ENCODE assay signal across 9 cellular contexts in genomic region chr6:167683028-167683862, GRCh38.
DNase-seq lines count a peak whose midpoint lies in the region; ATAC-seq, FAIRE-seq and TF ChIP-seq lines count a peak whose summit lies in the region.
"Had no signal": no experiment of that assay in that cellular context is flagged by ENCODE, and none has a peak within 500 bp of the region (broad histone marks: within the 10 kb centered on the region; RNA-seq: fewer than 3 reads in every experiment).

No MANE protein-coding gene starts in this region.

- peak; percentile 99 for FAIRE-seq in endothelial cell of umbilical vein (lab: Jason Lieb, UNC)

- dilution Hi-C loops in endothelial cell of umbilical vein (cut with MboI; ENCODE audit: extremely low pct_ligation_motif_present, low sequenced_read_pairs), result no loop called here

- no peak overlapping the region for H3K27ac ChIP-seq in PC-9
- peak overlapping the region; percentile 76 for H3K27ac ChIP-seq in endothelial cell of umbilical vein (ENCODE audit: insufficient read depth, low read depth, low read length)
- peak overlapping the region; percentile 50 to 74 for H3K27ac ChIP-seq in lung (ENCODE audit: low read depth in 1 of 2, low read length in 1 of 2)
- peak overlapping the region; percentile 88 for H3K27ac ChIP-seq in temporal lobe (ENCODE audit: low read depth, low read length)
- H3K27ac ChIP-seq in WERI-Rb-1, result no peak overlapping the region

- no peaks in the 10 kb centered on the region for H4K20me1 ChIP-seq in PC-9 (ENCODE audit: insufficient read depth)
- no peaks in the 10 kb centered on the region for H4K20me1 ChIP-seq in endothelial cell of umbilical vein (replicated peaks; ENCODE audit: control insufficient read depth, extremely low read depth, insufficient read depth, low read length)

- H3K9me3 ChIP-seq in PC-9 (ENCODE audit: insufficient read depth, low read depth), result no peaks in the 10 kb centered on the region
- H3K9me3 ChIP-seq in endothelial cell of umbilical vein (replicated peaks; ENCODE audit: control insufficient read depth, insufficient read depth, low read length), result no peaks in the 10 kb centered on the region
- H3K9me3 ChIP-seq in lung (ENCODE audit: control insufficient read depth in 2 of 2, insufficient read depth in 1 of 2, low read length in 1 of 2), result peaks cover 0 to 2% of the 10 kb centered on the region in 2 donors
- H3K9me3 ChIP-seq in WERI-Rb-1 (ENCODE audit: severe bottlenecking), result no peaks in the 10 kb centered on the region

- no peak overlapping the region for H3K4me3 Mint-ChIP-seq in activated CD4-positive, alpha-beta memory T cell treated with anti-CD3 and anti-CD28 coated beads for 36 hours

- POLR2A ChIA-PET in PC-9 (lab: Charles Lee; ENCODE audit: unreplicated experiment) (no interaction called here), endothelial cell of umbilical vein (lab: Charles Lee) (no interaction called here)
- POLR2A ChIA-PET in activated CD4-positive, alpha-beta memory T cell treated with anti-CD3 and anti-CD28 coated beads for 36 hours (lab: Charles Lee), result no interaction called here

- no peaks in the 10 kb centered on the region for H3K36me3 Mint-ChIP-seq in activated CD4-positive, alpha-beta memory T cell treated with anti-CD3 and anti-CD28 coated beads for 36 hours

- H3K79me2 ChIP-seq in PC-9 (ENCODE audit: low read depth), result no peaks in the 10 kb centered on the region
- no peaks in the 10 kb centered on the region for H3K79me2 ChIP-seq in endothelial cell of umbilical vein (ENCODE audit: control insufficient read depth, insufficient read depth, low read length)

- no peaks in the 10 kb centered on the region for H3K36me3 ChIP-seq in PC-9 (ENCODE audit: low read depth)
- no peaks in the 10 kb centered on the region for H3K36me3 ChIP-seq in endothelial cell of umbilical vein (ENCODE audit: control insufficient read depth in 2 of 2, extremely low read depth in 1 of 2, insufficient read depth in 2 of 2, low read length in 2 of 2)
- no peaks in the 10 kb centered on the region for H3K36me3 ChIP-seq in lung (ENCODE audit: control insufficient read depth in 2 of 2, insufficient read depth in 2 of 2, low read length in 2 of 2)
- H3K36me3 ChIP-seq in WERI-Rb-1, result no peaks in the 10 kb centered on the region

- H3K9me1 ChIP-seq in endothelial cell of umbilical vein (replicated peaks; ENCODE audit: control insufficient read depth, extremely low read depth, insufficient read depth, low read length), result no peaks in the 10 kb centered on the region

- BruUV-seq in PC-9 (replicated peaks; lab: Mats Ljungman, UMichigan) (no TSS peak), endothelial cell of umbilical vein (replicated peaks; lab: Mats Ljungman, UMichigan) (no TSS peak)

- CTCF ChIA-PET in PC-9 (lab: Charles Lee) (no interaction called here), endothelial cell of umbilical vein (lab: Charles Lee) (interaction anchor here (1.0 to 2.6 kb wide), 2 partner anchors 16 to 36 kb away, joined by 3 to 11 read pairs; no protein-coding TSS in a partner anchor)
- CTCF ChIA-PET in activated CD4-positive, alpha-beta memory T cell treated with anti-CD3 and anti-CD28 coated beads for 36 hours (lab: Charles Lee), result interaction anchor here (1.1 kb wide), 1 partner anchor 331 kb away, joined by 3 read pairs; no protein-coding TSS in a partner anchor

- H2AFZ ChIP-seq in PC-9 (no peak overlapping the region), endothelial cell of umbilical vein (ENCODE audit: low read depth, low read length) (no peak overlapping the region)

- DNase-seq in PC-9 (peak; percentile 12 to 37), endothelial cell of umbilical vein (ENCODE audit: low read depth, low spot score) (peak; percentile 94), lung (ENCODE audit: low spot score) (no peak), NCI-H128 (lab: John Stamatoyannopoulos, UW; ENCODE audit: unreplicated experiment) (no peak), NCI-H2081 (lab: John Stamatoyannopoulos, UW) (no peak), WERI-Rb-1 (no peak)
- DNase-seq in activated CD4-positive, alpha-beta memory T cell treated with anti-CD3 and anti-CD28 coated beads for 36 hours, result no peak
- DNase-seq: NCI-H510A treated with DMSO at 0.1 percent for 48 hours had no signal

- no peak for TF ChIP-seq CTCF in PC-9 (conservative IDR thresholded peaks at IDR 0.05)
- no peak for TF ChIP-seq CTCF in endothelial cell of umbilical vein (IDR thresholded peaks at IDR 0.05; ENCODE audit: extremely low read depth in 1 of 2, insufficient read depth in 1 of 2, low read depth in 1 of 2, low read length in 2 of 2)
- no peak for TF ChIP-seq CTCF in lung (IDR thresholded peaks at IDR 0.05; ENCODE audit: control extremely low read depth, extremely low read depth)
- no peak for TF ChIP-seq CTCF in WERI-Rb-1 (IDR thresholded peaks at IDR 0.05; ENCODE audit: low read depth, low read length)

- no peak overlapping the region for H3K4me3 ChIP-seq in PC-9
- H3K4me3 ChIP-seq in endothelial cell of umbilical vein (replicated peaks in 1 of 3; ENCODE audit: insufficient read depth in 1 of 3, low read depth in 1 of 3, low read length in 3 of 3), result no peak overlapping the region
- no peak overlapping the region for H3K4me3 ChIP-seq in lung
- no peak overlapping the region for H3K4me3 ChIP-seq in WERI-Rb-1 (ENCODE audit: low read depth, low read length)

- H3K27ac Mint-ChIP-seq in activated CD4-positive, alpha-beta memory T cell treated with anti-CD3 and anti-CD28 coated beads for 36 hours, result no peak overlapping the region

- peak overlapping the region; percentile 49 for H3K9ac ChIP-seq in endothelial cell of umbilical vein (replicated peaks; ENCODE audit: extremely low read depth, insufficient read depth, low read length)

- 62 to 74% methylated on average over 19 of the region's 19 CpGs for WGBS in lung, 2 donors

- ATAC-seq in lung (ENCODE audit: insufficient read depth, low FRiP score), result peak; percentile 48

- H3K9me2 ChIP-seq in PC-9 (ENCODE audit: insufficient read depth), result no peaks in the 10 kb centered on the region

- H3K4me1 ChIP-seq in PC-9 (replicated peaks; ENCODE audit: insufficient read depth) (no peaks in the 10 kb centered on the region), endothelial cell of umbilical vein (ENCODE audit: control insufficient read depth, extremely low read depth, insufficient read depth, low read length) (peaks cover 24% of the 10 kb centered on the region), lung (ENCODE audit: control insufficient read depth in 2 of 2, insufficient read depth in 2 of 2, low read length in 2 of 2) (peaks cover 9 to 12% of the 10 kb centered on the region in 2 donors)

- H3K4me2 ChIP-seq in PC-9 (no peak overlapping the region), endothelial cell of umbilical vein (ENCODE audit: insufficient read depth, low read length) (peak overlapping the region; percentile 23)

- no peak for TF ChIP-seq POLR2A in endothelial cell of umbilical vein (IDR thresholded peaks at IDR 0.05; ENCODE audit: low read depth, low read length)

- H3F3A ChIP-seq in PC-9 (ENCODE audit: insufficient read depth, low read depth), result peaks cover 6% of the 10 kb centered on the region; the same call in 1 of the 2 replicates

- peaks cover 46% of the 10 kb centered on the region for H3K27me3 Mint-ChIP-seq in activated CD4-positive, alpha-beta memory T cell treated with anti-CD3 and anti-CD28 coated beads for 36 hours

- intact Hi-C loops in PC-9 (cut with micrococcal nuclease; ENCODE audit: unreplicated experiment) (no loop called here), endothelial cell of umbilical vein (cut with micrococcal nuclease) (loop anchor here (1.0 kb wide), 3 partner anchors 16 to 139 kb away; no protein-coding TSS in a partner anchor)
- intact Hi-C loops in activated CD4-positive, alpha-beta memory T cell treated with anti-CD3 and anti-CD28 coated beads for 36 hours (cut with micrococcal nuclease), result no loop called here

- H3K4me1 Mint-ChIP-seq in activated CD4-positive, alpha-beta memory T cell treated with anti-CD3 and anti-CD28 coated beads for 36 hours (ENCODE audit: low read depth), result no peaks in the 10 kb centered on the region

- no peaks in the 10 kb centered on the region for H3K9me3 Mint-ChIP-seq in activated CD4-positive, alpha-beta memory T cell treated with anti-CD3 and anti-CD28 coated beads for 36 hours

- H3K27me3 ChIP-seq in PC-9 (ENCODE audit: insufficient read depth, low read depth) (peaks cover 80% of the 10 kb centered on the region), endothelial cell of umbilical vein (ENCODE audit: control insufficient read depth in 2 of 2, insufficient read depth in 2 of 2, low read length in 2 of 2) (peaks cover 0 to under 1% of the 10 kb centered on the region in 2 experiments), lung (ENCODE audit: control insufficient read depth, insufficient read depth) (no peaks in the 10 kb centered on the region), WERI-Rb-1 (ENCODE audit: insufficient read depth, low read depth, severe bottlenecking) (peaks cover 3% of the 10 kb centered on the region)

TF ChIP-seq in endothelial cell of umbilical vein, 7 proteins besides CTCF, POLR2A, EP300 and RAD21:
- TF ChIP-seq GATA2 (IDR thresholded peaks at IDR 0.05; ENCODE audit: insufficient read depth, insufficient read length, low read depth, low read length) (peak; percentile 35), MYC (IDR thresholded peaks at IDR 0.05; ENCODE audit: low read depth, low read length) (no peak), POLR2AphosphoS5 (IDR thresholded peaks at IDR 0.05; ENCODE audit: insufficient read depth, low read depth, low read length) (peak; percentile 76), EZH2 (IDR thresholded peaks at IDR 0.05; ENCODE audit: borderline replicate concordance, low read depth, low read length, severe bottlenecking) (no peak), JUN (IDR thresholded peaks at IDR 0.05; ENCODE audit: borderline replicate concordance, insufficient read depth, insufficient read length, low read depth) (peak; percentile 88), MAX (IDR thresholded peaks at IDR 0.05; ENCODE audit: insufficient read depth, insufficient read length) (peak; percentile 3), FOS (IDR thresholded peaks at IDR 0.05; ENCODE audit: borderline replicate concordance, insufficient read depth, low read length) (peak; percentile 73)

Comparison
In these comparisons a context has a peak if more than half of its experiments do, and no peak if none do; other contexts are left out.
1. DNase-seq: peak in PC-9 (2 of 2) and endothelial cell of umbilical vein (single experiment); none in lung (single experiment), activated CD4-positive, alpha-beta memory T cell treated with anti-CD3 and anti-CD28 coated beads for 36 hours (single experiment), NCI-H128 (single experiment), NCI-H2081 (0 of 2) and WERI-Rb-1 (single experiment).
2. H3K27ac ChIP-seq: peak in endothelial cell of umbilical vein (single experiment), lung (2 of 2) and temporal lobe (single experiment); none in PC-9 (single experiment) and WERI-Rb-1 (single experiment).